Comparison of ENCODE assay signal across 1 cellular context in genomic region chr6:110178626-110179405, GRCh38.
TF ChIP-seq lines count a peak whose summit lies in the region.

No MANE protein-coding gene starts in this region.

TF ChIP-seq in HEK293, 187 proteins besides CTCF, POLR2A, EP300 and RAD21 (continued from another document and continues in another):
- TF ChIP-seq HIC1 (tag by site-specific recombination; IDR thresholded peaks at IDR 0.05), result peak; percentile 90
- TF ChIP-seq ZSCAN4 (tag by site-specific recombination; IDR thresholded peaks at IDR 0.05), result no peak
- peak; percentile 50; the same call in 1 of the 2 replicates for TF ChIP-seq MZF1 (tag by site-specific recombination; IDR thresholded peaks at IDR 0.05; ENCODE audit: borderline replicate concordance)
- TF ChIP-seq ZNF335 (tag by site-specific recombination; conservative IDR thresholded peaks at IDR 0.05), result peak; percentile 74
- no peak for TF ChIP-seq GLIS1 (tag by site-specific recombination; IDR thresholded peaks at IDR 0.05)
- TF ChIP-seq ZNF558 (tag by site-specific recombination; IDR thresholded peaks at IDR 0.05), result peak; percentile 69; the same call in 1 of the 2 replicates
- peak; percentile 48; the same call in 1 of the 2 replicates for TF ChIP-seq ZBTB11 (tag by site-specific recombination; conservative IDR thresholded peaks at IDR 0.05; ENCODE audit: low read depth)
- peak; percentile 41; the same call in 1 of the 2 replicates for TF ChIP-seq ZNF24 (tag by site-specific recombination; IDR thresholded peaks at IDR 0.05)
- TF ChIP-seq KLF16 (tag by site-specific recombination; IDR thresholded peaks at IDR 0.05), result peak; percentile 60; the same call in 1 of the 2 replicates
- TF ChIP-seq IKZF3 (tag by site-specific recombination; IDR thresholded peaks at IDR 0.05), result peak; percentile 75
- TF ChIP-seq EGR2 (tag by site-specific recombination; IDR thresholded peaks at IDR 0.05; ENCODE audit: low read depth), result peak; percentile 89
- no peak for TF ChIP-seq ZNF280D (tag by site-specific recombination; IDR thresholded peaks at IDR 0.05)
- TF ChIP-seq OSR2 (tag by site-specific recombination; IDR thresholded peaks at IDR 0.05), result no peak
- TF ChIP-seq ZNF560 (tag by site-specific recombination; IDR thresholded peaks at IDR 0.05; ENCODE audit: borderline replicate concordance), result no peak
- TF ChIP-seq ZXDB (tag by site-specific recombination; IDR thresholded peaks at IDR 0.05), result peak; percentile 58
- no peak for TF ChIP-seq ZBTB49 (tag by site-specific recombination; IDR thresholded peaks at IDR 0.05; ENCODE audit: low read depth)
- no peak for TF ChIP-seq ZNF248 (tag by site-specific recombination; IDR thresholded peaks at IDR 0.05)
- no peak for TF ChIP-seq ZNF426 (tag by site-specific recombination; IDR thresholded peaks at IDR 0.05)
- TF ChIP-seq ZNF169 (tag by site-specific recombination; IDR thresholded peaks at IDR 0.05), result no peak
- peak; percentile 72; the same call in 1 of the 2 replicates for TF ChIP-seq ZBTB48 (tag by site-specific recombination; IDR thresholded peaks at IDR 0.05)
- peak; percentile 55; the same call in 1 of the 2 replicates for TF ChIP-seq KLF1 (tag by site-specific recombination; IDR thresholded peaks at IDR 0.05)
- no peak for TF ChIP-seq PRDM2 (tag by site-specific recombination; IDR thresholded peaks at IDR 0.05; ENCODE audit: borderline replicate concordance)
- TF ChIP-seq ZNF174 (tag by site-specific recombination; IDR thresholded peaks at IDR 0.05), result no peak
- TF ChIP-seq ZBTB20 (tag by site-specific recombination; IDR thresholded peaks at IDR 0.05), result peak; percentile 57
- no peak for TF ChIP-seq ZNF549 (tag by site-specific recombination; IDR thresholded peaks at IDR 0.05)
- TF ChIP-seq ZNF112 (tag by site-specific recombination; IDR thresholded peaks at IDR 0.05), result no peak
- TF ChIP-seq ZNF280C (tag by site-specific recombination; IDR thresholded peaks at IDR 0.05), result no peak
- TF ChIP-seq ZNF544 (tag by site-specific recombination; IDR thresholded peaks at IDR 0.05), result no peak
- TF ChIP-seq ZNF521 (tag by site-specific recombination; IDR thresholded peaks at IDR 0.05), result no peak
- no peak for TF ChIP-seq ZBTB6 (tag by site-specific recombination; IDR thresholded peaks at IDR 0.05)
- TF ChIP-seq ZNF660 (tag by site-specific recombination; IDR thresholded peaks at IDR 0.05), result 0 out of 2 replicates have a peak, but pooled peaks have one; percentile 69
